In the genomic region with DNA sequence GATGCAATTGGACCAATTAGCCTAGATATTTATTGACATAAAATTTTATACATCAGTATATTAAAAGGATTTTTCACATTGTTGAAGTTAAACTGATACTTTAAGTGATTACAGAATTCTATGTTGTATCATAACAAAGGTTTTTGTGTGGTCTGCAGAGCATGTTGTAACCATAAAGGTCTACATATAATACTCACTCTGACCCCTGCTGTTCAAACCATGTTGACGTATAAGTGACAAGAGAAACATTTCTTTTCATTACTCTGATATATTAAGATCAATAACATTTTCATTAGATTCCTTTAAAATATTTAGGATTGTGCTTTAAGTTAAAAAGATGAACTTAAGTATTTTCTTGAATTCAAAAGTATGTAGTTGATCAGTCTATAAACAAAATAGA, we compare ENCODE assay signal across 10 cellular contexts.
DNase-seq lines count a peak whose midpoint lies in the region; ATAC-seq, FAIRE-seq and TF ChIP-seq lines count a peak whose summit lies in the region.
"Had no signal": no experiment of that assay in that cellular context is flagged by ENCODE, and none has a peak within 500 bp of the region (broad histone marks: within the 10 kb centered on the region; RNA-seq: fewer than 3 reads in every experiment).

No MANE protein-coding gene starts in this region.

- POLR2A ChIA-PET in CD4-positive, alpha-beta T cell (lab: Charles Lee): no interaction called here

- H3K4me1 ChIP-seq in esophagus squamous epithelium (no peaks in the 10 kb centered on the region), uterus (no peaks in the 10 kb centered on the region)

- peak; percentile 72 for FAIRE-seq in GM19239 (lab: Jason Lieb, UNC)

- no peak for ATAC-seq in CD4-positive, alpha-beta T cell (ENCODE audit: poor library complexity)

- CTCF ChIA-PET in CD4-positive, alpha-beta T cell (lab: Charles Lee): no interaction called here

- H3K4me3 ChIP-seq in esophagus squamous epithelium (no peak overlapping the region), uterus (no peak overlapping the region)

- WGBS in esophagus squamous epithelium, 2 donors: 29 to 44% methylated on average over 1 of the region's 1 CpG

- DNase-seq in CD4-positive, alpha-beta T cell: no peak
- no peak for DNase-seq in GM19239 (ENCODE audit: insufficient read length, low spot score)
- DNase-seq in NCI-H1105 treated with DMSO at 0.1 percent for 48 hours (lab: John Stamatoyannopoulos, UW): peak; percentile 40
- no peak for DNase-seq in endothelial cell (ENCODE audit: low spot score)
- DNase-seq in esophagus squamous epithelium (lab: John Stamatoyannopoulos, UW): no peak
- no peak for DNase-seq in uterus
- DNase-seq in activated T-cell treated with anti-CD3 and anti-CD28 coated beads, Interleukin-2, amount 50 U/mL, for 1 hour: no peak
- no peak for DNase-seq in retina
- DNase-seq: activated T-cell treated with anti-CD3 and anti-CD28 coated beads, Interleukin-2, amount 50 U/mL, for 48 hours; stimulated activated CD4-positive, alpha-beta T cell treated with anti-CD3 and anti-CD28 coated beads, Interleukin-2, amount 100 ng/mL, for 24 hours had no signal

- no peaks in the 10 kb centered on the region for H3K36me3 Mint-ChIP-seq in CD4-positive, alpha-beta T cell (ENCODE audit: low read depth)
- no peaks in the 10 kb centered on the region for H3K36me3 Mint-ChIP-seq in endothelial cell (ENCODE audit: low read depth, unreplicated experiment)

- no peak overlapping the region for H3K27ac ChIP-seq in CD4-positive, alpha-beta T cell (ENCODE audit: low read depth, low read length)
- H3K27ac ChIP-seq in esophagus squamous epithelium (no peak overlapping the region), uterus (no peak overlapping the region)

- H3K4me1 Mint-ChIP-seq in CD4-positive, alpha-beta T cell (ENCODE audit: low read depth): no peaks in the 10 kb centered on the region
- H3K4me1 Mint-ChIP-seq in endothelial cell (ENCODE audit: unreplicated experiment): no peaks in the 10 kb centered on the region

- no peaks in the 10 kb centered on the region for H3K27me3 ChIP-seq in CD4-positive, alpha-beta T cell (ENCODE audit: control insufficient read depth, insufficient read depth, low read length)
- no peaks in the 10 kb centered on the region for H3K27me3 ChIP-seq in esophagus squamous epithelium
- H3K27me3 ChIP-seq in uterus: no peaks in the 10 kb centered on the region

- no peaks in the 10 kb centered on the region for H3K27me3 Mint-ChIP-seq in CD4-positive, alpha-beta T cell
- H3K27me3 Mint-ChIP-seq in endothelial cell (ENCODE audit: unreplicated experiment): no peaks in the 10 kb centered on the region

- no peaks in the 10 kb centered on the region for H3K9me3 Mint-ChIP-seq in CD4-positive, alpha-beta T cell
- H3K9me3 Mint-ChIP-seq in endothelial cell (ENCODE audit: unreplicated experiment): no peaks in the 10 kb centered on the region

- peak; percentile 52 for TF ChIP-seq CTCF in CD4-positive, alpha-beta T cell (IDR thresholded peaks at IDR 0.05)
- TF ChIP-seq CTCF in endothelial cell (IDR thresholded peaks at IDR 0.05; ENCODE audit: unreplicated experiment) (peak; percentile 15), esophagus squamous epithelium (IDR thresholded peaks at IDR 0.05) (peak in 2 of 6 experiments; percentile 25 to 46), uterus (IDR thresholded peaks at IDR 0.05) (no peak)

- no peak overlapping the region for H3K4me3 Mint-ChIP-seq in CD4-positive, alpha-beta T cell
- H3K4me3 Mint-ChIP-seq in endothelial cell (ENCODE audit: unreplicated experiment): no peak overlapping the region

- intact Hi-C loops in CD4-positive, alpha-beta T cell (cut with DNase I, micrococcal nuclease): loop anchor here (1.0 to 2.0 kb wide), 3 partner anchors 60 to 396 kb away; no protein-coding TSS in a partner anchor
- intact Hi-C loops in esophagus squamous epithelium (cut with DNase I): no loop called here
- intact Hi-C loops in uterus (cut with DNase I; ENCODE audit: low total_unique reads): no loop called here

- H3K9me3 ChIP-seq in CD4-positive, alpha-beta T cell (ENCODE audit: control insufficient read depth, low read length): no peaks in the 10 kb centered on the region
- H3K9me3 ChIP-seq in esophagus squamous epithelium (no peaks in the 10 kb centered on the region), uterus (no peaks in the 10 kb centered on the region)

- H3K36me3 ChIP-seq in esophagus squamous epithelium: no peaks in the 10 kb centered on the region
- no peaks in the 10 kb centered on the region for H3K36me3 ChIP-seq in uterus

- TF ChIP-seq POLR2A in esophagus squamous epithelium (IDR thresholded peaks at IDR 0.05): no peak
- no peak for TF ChIP-seq POLR2A in uterus (IDR thresholded peaks at IDR 0.05)

- H3K27ac Mint-ChIP-seq in CD4-positive, alpha-beta T cell: no peak overlapping the region
- H3K27ac Mint-ChIP-seq in endothelial cell (ENCODE audit: unreplicated experiment): no peak overlapping the region

Comparison
In these comparisons a context has a peak if more than half of its experiments do, and no peak if none do; other contexts are left out.
1. CTCF ChIP-seq: peak in CD4-positive, alpha-beta T cell (single experiment) and endothelial cell (single experiment); none in uterus (0 of 4).
2. intact Hi-C loops: an anchor here in CD4-positive, alpha-beta T cell (1.0 to 2.0 kb wide); none called in esophagus squamous epithelium and uterus.